Comparison of ENCODE assay signal across 9 cellular contexts in the genomic region with DNA sequence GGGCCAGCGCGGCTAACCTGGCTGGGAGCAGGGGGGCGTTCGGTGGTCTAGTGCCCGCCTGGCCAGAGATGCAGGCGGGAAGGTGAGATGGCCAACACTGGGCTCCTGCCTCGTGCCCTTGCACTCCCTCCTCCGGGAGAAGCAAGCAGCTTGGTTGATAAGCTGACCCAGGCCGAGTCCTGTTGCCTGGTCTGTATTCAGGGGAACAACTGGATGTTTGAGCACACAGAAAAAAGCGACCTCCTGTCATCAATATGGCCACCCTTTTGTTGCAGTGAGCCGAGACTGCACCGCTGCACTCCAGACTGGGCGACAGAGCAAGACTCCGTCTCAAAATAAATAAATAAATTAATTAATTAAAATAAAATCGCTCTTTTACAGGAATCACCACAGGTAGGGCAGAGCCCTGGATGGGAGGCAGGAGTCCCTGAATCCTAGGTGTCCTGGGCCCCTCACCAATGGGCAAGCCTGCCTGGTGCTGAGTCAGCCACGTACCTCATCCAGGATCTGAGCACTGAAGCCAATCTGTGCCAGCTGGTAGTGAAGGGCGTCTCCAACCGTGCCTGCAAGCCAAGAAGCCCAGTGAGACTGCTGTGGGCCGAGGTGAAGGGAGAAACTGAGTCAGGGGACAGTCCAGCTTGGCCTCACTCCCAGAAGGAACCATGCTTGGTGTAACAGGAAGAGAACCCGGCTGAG. TPM values are rescaled to one million over a fixed set of nuclear protein-coding genes. Genes with fewer than 3 reads are reported as not detected.
A peak's percentile ranks its signal among the peaks of the same experiment; 100 is the strongest.
DNase-seq lines count a peak whose midpoint lies in the region; ATAC-seq, FAIRE-seq and TF ChIP-seq lines count a peak whose summit lies in the region.
"Had no signal": no experiment of that assay in that cellular context is flagged by ENCODE, and none has a peak within 500 bp of the region (broad histone marks: within the 10 kb centered on the region; RNA-seq: fewer than 3 reads in every experiment).

No MANE protein-coding gene starts in this region.

- H3K9me3 ChIP-seq in keratinocyte (ENCODE audit: control insufficient read depth, low read depth, low read length) (no peaks in the 10 kb centered on the region), thoracic aorta (peaks cover 6% of the 10 kb centered on the region)

- DNase-seq in activated CD4-positive, alpha-beta T cell treated with anti-CD3 and anti-CD28 coated beads, Interleukin-2, amount 10 ng/mL, durations not matched to agents 7 days and 5 days: no peak
- DNase-seq in activated CD4-positive, alpha-beta T cell treated with anti-CD3 and anti-CD28 coated beads for 4 hours: no peak
- DNase-seq in activated B cell treated with CpG ODN at 0.5 μM for 24 hours (no peak), keratinocyte (ENCODE audit: low read depth, low spot score) (no peak), thoracic aorta (ENCODE audit: low spot score) (no peak), amniotic stem cell (lab: John Stamatoyannopoulos, UW) (no peak)
- DNase-seq in stimulated activated naive CD4-positive, alpha-beta T cell (lab: John Stamatoyannopoulos, UW): no peak

- peaks cover 4% of the 10 kb centered on the region for H3K4me1 ChIP-seq in keratinocyte (ENCODE audit: control insufficient read depth, extremely low read depth, insufficient read depth, low read length)
- H3K4me1 ChIP-seq in thoracic aorta (ENCODE audit: control insufficient read depth in 1 of 2, low read depth in 2 of 2): no peaks in the 10 kb centered on the region

- POLR2A ChIA-PET in activated CD4-positive, alpha-beta T cell treated with anti-CD3 and anti-CD28 coated beads, Interleukin-2, amount 10 ng/mL, durations not matched to agents 7 days and 5 days (lab: Charles Lee): no interaction called here
- POLR2A ChIA-PET in activated B cell treated with CpG ODN at 0.5 μM for 24 hours (lab: Charles Lee): interaction anchor here (0.6 to 2.2 kb wide), 16 partner anchors 8 to 941 kb away, joined by 3 to 13 read pairs (median 4); a partner anchor contains a TSS

- no peaks in the 10 kb centered on the region for H3K79me2 ChIP-seq in keratinocyte (ENCODE audit: control insufficient read depth, insufficient read depth, low read length)

- H3K36me3 ChIP-seq in keratinocyte (ENCODE audit: control insufficient read depth in 2 of 2, extremely low read depth in 1 of 2, insufficient read depth in 2 of 2, low read length in 2 of 2) (no peaks in the 10 kb centered on the region), thoracic aorta (no peaks in the 10 kb centered on the region)
- H3K36me3 ChIP-seq: cardiac muscle cell had no signal

- CTCF ChIA-PET in activated CD4-positive, alpha-beta T cell treated with anti-CD3 and anti-CD28 coated beads, Interleukin-2, amount 10 ng/mL, durations not matched to agents 7 days and 5 days (lab: Charles Lee): interaction anchor here (1.0 to 2.5 kb wide), 3 partner anchors 10 to 18 kb away, joined by 3 to 7 read pairs (median 4); no protein-coding TSS in a partner anchor
- CTCF ChIA-PET in activated B cell treated with CpG ODN at 0.5 μM for 24 hours (lab: Charles Lee): interaction anchor here (1.0 to 3.3 kb wide), 2 partner anchors 9 to 18 kb away, joined by 3 to 13 read pairs; no protein-coding TSS in a partner anchor

- peak overlapping the region; percentile 79 for H3K27ac Mint-ChIP-seq in activated CD4-positive, alpha-beta T cell treated with anti-CD3 and anti-CD28 coated beads, Interleukin-2, amount 10 ng/mL, durations not matched to agents 7 days and 5 days
- no peak overlapping the region for H3K27ac Mint-ChIP-seq in activated B cell treated with CpG ODN at 0.5 μM for 24 hours

- no peak overlapping the region for H3K4me3 Mint-ChIP-seq in activated CD4-positive, alpha-beta T cell treated with anti-CD3 and anti-CD28 coated beads, Interleukin-2, amount 10 ng/mL, durations not matched to agents 7 days and 5 days
- peak overlapping the region; percentile 46 for H3K4me3 Mint-ChIP-seq in activated B cell treated with CpG ODN at 0.5 μM for 24 hours

- H3K4me2 ChIP-seq in keratinocyte (ENCODE audit: control insufficient read depth, extremely low read depth, insufficient read depth, low read depth, low read length): peak overlapping the region; percentile 70

- peaks cover 7% of the 10 kb centered on the region for H3K9me3 Mint-ChIP-seq in activated CD4-positive, alpha-beta T cell treated with anti-CD3 and anti-CD28 coated beads, Interleukin-2, amount 10 ng/mL, durations not matched to agents 7 days and 5 days
- no peaks in the 10 kb centered on the region for H3K9me3 Mint-ChIP-seq in activated B cell treated with CpG ODN at 0.5 μM for 24 hours

- peak overlapping the region; percentile 73 for H3K9ac ChIP-seq in keratinocyte (ENCODE audit: control insufficient read depth, extremely low read depth, insufficient read depth, low read length)

- H3K27me3 ChIP-seq in keratinocyte (ENCODE audit: control insufficient read depth, extremely low read depth, insufficient read depth, low read length) (no peaks in the 10 kb centered on the region), thoracic aorta (replicated peaks; ENCODE audit: insufficient read depth) (no peaks in the 10 kb centered on the region)
- H3K27me3 ChIP-seq: cardiac muscle cell had no signal

- H4K20me1 ChIP-seq in keratinocyte (ENCODE audit: control insufficient read depth, extremely low read depth, insufficient read depth, low read length): no peaks in the 10 kb centered on the region

- no peaks in the 10 kb centered on the region for H3K27me3 Mint-ChIP-seq in activated CD4-positive, alpha-beta T cell treated with anti-CD3 and anti-CD28 coated beads, Interleukin-2, amount 10 ng/mL, durations not matched to agents 7 days and 5 days
- no peaks in the 10 kb centered on the region for H3K27me3 Mint-ChIP-seq in activated B cell treated with CpG ODN at 0.5 μM for 24 hours

- H3K27ac ChIP-seq in keratinocyte (ENCODE audit: control insufficient read depth, insufficient read depth, low read length): peak overlapping the region; percentile 56
- H3K27ac ChIP-seq in thoracic aorta: no peak overlapping the region
- H3K27ac ChIP-seq: cardiac muscle cell had no signal

- no peak for FAIRE-seq in keratinocyte (lab: Jason Lieb, UNC)

- H3K4me1 Mint-ChIP-seq in activated CD4-positive, alpha-beta T cell treated with anti-CD3 and anti-CD28 coated beads, Interleukin-2, amount 10 ng/mL, durations not matched to agents 7 days and 5 days: peaks cover 32% of the 10 kb centered on the region
- H3K4me1 Mint-ChIP-seq in activated B cell treated with CpG ODN at 0.5 μM for 24 hours: peaks cover 17% of the 10 kb centered on the region

- no peak for ATAC-seq in activated B cell treated with CpG ODN at 0.5 μM for 24 hours (ENCODE audit: low read depth)
- peak; percentile 36 for ATAC-seq in thoracic aorta (ENCODE audit: insufficient number of reproducible peaks, low FRiP score, low read depth)
- ATAC-seq in HG03045 (IDR thresholded peaks at IDR 0.05; ENCODE audit: unreplicated experiment): no peak

- peaks cover 6% of the 10 kb centered on the region for H3K36me3 Mint-ChIP-seq in activated CD4-positive, alpha-beta T cell treated with anti-CD3 and anti-CD28 coated beads, Interleukin-2, amount 10 ng/mL, durations not matched to agents 7 days and 5 days (ENCODE audit: low read depth)
- H3K36me3 Mint-ChIP-seq in activated B cell treated with CpG ODN at 0.5 μM for 24 hours (ENCODE audit: low read depth): no peaks in the 10 kb centered on the region

- intact Hi-C loops in activated B cell treated with CpG ODN at 0.5 μM for 24 hours (cut with micrococcal nuclease): no loop called here

- H2AFZ ChIP-seq in keratinocyte (ENCODE audit: control insufficient read depth, low read length): peak overlapping the region; percentile 46

- TF ChIP-seq CTCF in activated B cell treated with CpG ODN at 0.5 μM for 24 hours (IDR thresholded peaks at IDR 0.05) (no peak), keratinocyte (optimal IDR thresholded peaks at IDR 0.05 in 1 of 3, IDR thresholded peaks at IDR 0.05 in 1 of 3, conservative IDR thresholded peaks at IDR 0.05 in 1 of 3; ENCODE audit: extremely low read depth in 1 of 3, insufficient read depth in 2 of 3, low read length in 3 of 3) (no peak), thoracic aorta (IDR thresholded peaks at IDR 0.05) (no peak)

- no peaks in the 10 kb centered on the region for H3K9me1 ChIP-seq in keratinocyte (ENCODE audit: control insufficient read depth, extremely low read depth, insufficient read depth, low read length)

- H3K4me3 ChIP-seq in keratinocyte (ENCODE audit: control insufficient read depth in 2 of 3, extremely low read depth in 1 of 3, insufficient read depth in 2 of 3, low read depth in 1 of 3, low read length in 3 of 3) (peak overlapping the region; percentile 50 to 68 (median 66)), thoracic aorta (no peak overlapping the region)
- H3K4me3 ChIP-seq: cardiac muscle cell had no signal

- dilution Hi-C loops in keratinocyte (cut with MboI; ENCODE audit: extremely low pct_ligation_motif_present, low sequenced_read_pairs): no loop called here

RNA-seq across cellular contexts. Expression of a gene that starts 31.8 kb away (rescaled TPM):
- total RNA-seq in activated CD4-positive, alpha-beta T cell treated with anti-CD3 and anti-CD28 coated beads, Interleukin-2, amount 10 ng/mL, durations not matched to agents 7 days and 5 days: 10 to 100 TPM; 27.6 to 31.2 TPM
- total RNA-seq in activated B cell treated with CpG ODN at 0.5 μM for 24 hours (6.4 and 6.7 TPM in 2 replicates), thoracic aorta (under 1 TPM in 1 of 2 donors, not detected in 1; 0.41 TPM)
- 0.90 to 4.7 TPM (median 3.5 TPM) in 3 replicates for polyA plus RNA-seq in keratinocyte
- not detected for polyA plus RNA-seq in keratinocyte (2011; ENCODE audit: low read depth)
- polyA plus RNA-seq in keratinocyte (2011; cell fraction: cytosol; rRNA removed): 1.4 and 2.0 TPM in 2 replicates
- 1.4 and 1.7 TPM in 2 replicates for polyA plus RNA-seq in keratinocyte (2011; cell fraction: nucleus; rRNA removed)
- 0.10 and 3.4 TPM in 2 replicates for polyA plus RNA-seq in keratinocyte (2012; ENCODE audit: low replicate concordance)
- polyA minus RNA-seq in keratinocyte: 1.6 to 4.1 TPM (median 3.6 TPM) in 3 replicates
- 2.9 TPM for polyA minus RNA-seq in keratinocyte (2011; cell fraction: cytosol; rRNA and poly(A)+ RNA removed)
- 1.7 and 2.0 TPM in 2 replicates for polyA minus RNA-seq in keratinocyte (2011; cell fraction: nucleus; rRNA and poly(A)+ RNA removed)

RNA-seq across cellular contexts. Expression of a gene that starts 45.5 kb away (rescaled TPM):
- total RNA-seq in activated CD4-positive, alpha-beta T cell treated with anti-CD3 and anti-CD28 coated beads, Interleukin-2, amount 10 ng/mL, durations not matched to agents 7 days and 5 days: 10 to 100 TPM; 18.3 to 20.9 TPM
- 42.9 and 45.3 TPM in 2 replicates for total RNA-seq in activated B cell treated with CpG ODN at 0.5 μM for 24 hours
- 45.7 to 66.6 TPM (median 50.8 TPM) in 3 replicates for polyA plus RNA-seq in keratinocyte
- polyA plus RNA-seq in keratinocyte (2011; ENCODE audit: low read depth): 7.7 TPM
- 32.5 and 49.0 TPM in 2 replicates for polyA plus RNA-seq in keratinocyte (2011; cell fraction: cytosol; rRNA removed)
- polyA plus RNA-seq in keratinocyte (2011; cell fraction: nucleus; rRNA removed): 16.4 and 23.9 TPM in 2 replicates
- polyA plus RNA-seq in keratinocyte (2012; ENCODE audit: low replicate concordance): 21.0 and 53.0 TPM in 2 replicates
- 1.4 to 11.1 TPM (median 4.8 TPM) in 3 replicates for polyA minus RNA-seq in keratinocyte
- polyA minus RNA-seq in keratinocyte (2011; cell fraction: cytosol; rRNA and poly(A)+ RNA removed): 9.8 TPM
- 2.6 TPM in 2 replicates for polyA minus RNA-seq in keratinocyte (2011; cell fraction: nucleus; rRNA and poly(A)+ RNA removed)
- total RNA-seq in thoracic aorta: 10 to 100 TPM in 1 of 2 donors, 1 to 10 TPM in 1; 4.2 to 23.4 TPM

RNA-seq across cellular contexts. Expression of a gene that starts 59.5 kb away (rescaled TPM):
- total RNA-seq in activated CD4-positive, alpha-beta T cell treated with anti-CD3 and anti-CD28 coated beads, Interleukin-2, amount 10 ng/mL, durations not matched to agents 7 days and 5 days: 10 to 100 TPM; 33.6 to 39.4 TPM
- total RNA-seq in activated B cell treated with CpG ODN at 0.5 μM for 24 hours (295 and 349 TPM in 2 replicates), thoracic aorta (1 to 10 TPM in 1 of 2 donors, not detected in 1; 2.3 TPM)
- polyA plus RNA-seq in keratinocyte: 0.43 to 0.97 TPM (median 0.63 TPM) in 3 replicates
- polyA plus RNA-seq in keratinocyte (2011; ENCODE audit: low read depth): 0.26 TPM
- polyA plus RNA-seq in keratinocyte (2011; cell fraction: cytosol; rRNA removed): 0.98 and 1.2 TPM in 2 replicates
- 3.8 and 5.4 TPM in 2 replicates for polyA plus RNA-seq in keratinocyte (2011; cell fraction: nucleus; rRNA removed)
- 1.0 and 1.3 TPM in 2 replicates for polyA plus RNA-seq in keratinocyte (2012; ENCODE audit: low replicate concordance)
- 1.1 to 3.4 TPM (median 1.3 TPM) in 3 replicates for polyA minus RNA-seq in keratinocyte
- polyA minus RNA-seq in keratinocyte (2011; cell fraction: cytosol; rRNA and poly(A)+ RNA removed): 4.4 TPM
- polyA minus RNA-seq in keratinocyte (2011; cell fraction: nucleus; rRNA and poly(A)+ RNA removed): 1.5 and 3.3 TPM in 2 replicates

Comparison
In these comparisons a context has a peak if more than half of its experiments do, and no peak if none do; other contexts are left out.
1. RNA of a gene that starts 59.5 kb away (total RNA-seq): 295 to 349 TPM in activated B cell treated with CpG ODN at 0.5 μM for 24 hours and 33.6 to 39.4 TPM in activated CD4-positive, alpha-beta T cell treated with anti-CD3 and anti-CD28 coated beads, Interleukin-2, amount 10 ng/mL, durations not matched to agents 7 days and 5 days; 2.3 TPM in thoracic aorta; every median in the first group is over 10 times any median in the second.